Comparison of ENCODE assay signal across 8 cellular contexts in genomic region chr17:73091410-73091769, GRCh38. TPM values are rescaled to one million over a fixed set of nuclear protein-coding genes. Genes with fewer than 3 reads are reported as not detected.
DNase-seq lines count a peak whose midpoint lies in the region; ATAC-seq lines count a peak whose summit lies in the region.

No MANE protein-coding gene starts in this region.

- no peaks in the 10 kb centered on the region for H3K9me3 Mint-ChIP-seq in stimulated activated naive CD8-positive, alpha-beta T cell treated with anti-CD3 and anti-CD28 coated beads, Interleukin-15, Interleukin-2, amounts not matched to agents 100 ng/mL and 50 ng/mL, for 24 hours
- no peaks in the 10 kb centered on the region for H3K9me3 Mint-ChIP-seq in central memory CD8-positive, alpha-beta T cell

- H3K4me3 Mint-ChIP-seq in stimulated activated naive CD8-positive, alpha-beta T cell treated with anti-CD3 and anti-CD28 coated beads, Interleukin-15, Interleukin-2, amounts not matched to agents 100 ng/mL and 50 ng/mL, for 24 hours: peak overlapping the region; percentile 97
- H3K4me3 Mint-ChIP-seq in central memory CD8-positive, alpha-beta T cell: peak overlapping the region; percentile 95

- no peak overlapping the region for H3K27ac ChIP-seq in muscle layer of duodenum (ENCODE audit: low read length)

- peaks cover 11 to 27% of the 10 kb centered on the region in 2 donors for H3K4me1 ChIP-seq in muscle layer of duodenum (ENCODE audit: control insufficient read depth in 1 of 2, insufficient read depth in 2 of 2, low read length in 2 of 2)

- peaks cover 22% of the 10 kb centered on the region for H3K4me1 Mint-ChIP-seq in stimulated activated naive CD8-positive, alpha-beta T cell treated with anti-CD3 and anti-CD28 coated beads, Interleukin-15, Interleukin-2, amounts not matched to agents 100 ng/mL and 50 ng/mL, for 24 hours (ENCODE audit: low read depth)
- H3K4me1 Mint-ChIP-seq in central memory CD8-positive, alpha-beta T cell: peaks cover 32% of the 10 kb centered on the region

- H3K36me3 ChIP-seq in muscle layer of duodenum (ENCODE audit: control insufficient read depth in 1 of 2, insufficient read depth in 2 of 2, low read length in 2 of 2): peaks cover 6 to 7% of the 10 kb centered on the region in 2 donors

- H3K4me3 ChIP-seq in muscle layer of duodenum (ENCODE audit: low read depth in 1 of 2, low read length in 2 of 2): peak overlapping the region; percentile 73 to 77

- H3K27me3 ChIP-seq in muscle layer of duodenum (ENCODE audit: low read depth, low read length): no peaks in the 10 kb centered on the region

- no peaks in the 10 kb centered on the region for H3K27me3 Mint-ChIP-seq in stimulated activated naive CD8-positive, alpha-beta T cell treated with anti-CD3 and anti-CD28 coated beads, Interleukin-15, Interleukin-2, amounts not matched to agents 100 ng/mL and 50 ng/mL, for 24 hours
- peaks cover 9% of the 10 kb centered on the region for H3K27me3 Mint-ChIP-seq in central memory CD8-positive, alpha-beta T cell

- no peaks in the 10 kb centered on the region for H3K9me3 ChIP-seq in muscle layer of duodenum (ENCODE audit: control insufficient read depth in 1 of 2, low read length in 2 of 2)

- peak overlapping the region; percentile 50 for H3K27ac Mint-ChIP-seq in stimulated activated naive CD8-positive, alpha-beta T cell treated with anti-CD3 and anti-CD28 coated beads, Interleukin-15, Interleukin-2, amounts not matched to agents 100 ng/mL and 50 ng/mL, for 24 hours
- no peak overlapping the region for H3K27ac Mint-ChIP-seq in central memory CD8-positive, alpha-beta T cell (ENCODE audit: low read depth)

- no peak for DNase-seq in stimulated activated naive CD8-positive, alpha-beta T cell treated with anti-CD3 and anti-CD28 coated beads, Interleukin-15, Interleukin-2, amounts not matched to agents 100 U/mL and 50 U/mL, for 24 hours
- no peak for DNase-seq in central memory CD8-positive, alpha-beta T cell (ENCODE audit: low spot score in 2 of 2)
- no peak for DNase-seq in SHP77 treated with DMSO at 0.1 percent for 48 hours (lab: John Stamatoyannopoulos, UW)
- DNase-seq in T1000 (lab: John Stamatoyannopoulos, UW): no peak

- ATAC-seq in stimulated activated naive CD8-positive, alpha-beta T cell treated with anti-CD3 and anti-CD28 coated beads, Interleukin-15, Interleukin-2, amounts not matched to agents 100 U/mL and 50 U/mL, for 24 hours: no peak
- no peak for ATAC-seq in central memory CD8-positive, alpha-beta T cell (replicated peaks; ENCODE audit: extremely low read depth, poor library complexity, severe bottlenecking)
- ATAC-seq in GM18517 (IDR thresholded peaks at IDR 0.05; ENCODE audit: unreplicated experiment) (no peak), esophagus mucosa (no peak)

- H3K36me3 Mint-ChIP-seq in stimulated activated naive CD8-positive, alpha-beta T cell treated with anti-CD3 and anti-CD28 coated beads, Interleukin-15, Interleukin-2, amounts not matched to agents 100 ng/mL and 50 ng/mL, for 24 hours (ENCODE audit: low read depth): peaks cover 11% of the 10 kb centered on the region
- peaks cover 3% of the 10 kb centered on the region for H3K36me3 Mint-ChIP-seq in central memory CD8-positive, alpha-beta T cell (ENCODE audit: insufficient read depth)

RNA-seq across cellular contexts. Expression of gene SLC39A11, which starts 1.1 kb away (rescaled TPM):
- total RNA-seq in esophagus mucosa: 32.8 TPM
